ENCODE assay signal across 14 cellular contexts in the genomic region with DNA sequence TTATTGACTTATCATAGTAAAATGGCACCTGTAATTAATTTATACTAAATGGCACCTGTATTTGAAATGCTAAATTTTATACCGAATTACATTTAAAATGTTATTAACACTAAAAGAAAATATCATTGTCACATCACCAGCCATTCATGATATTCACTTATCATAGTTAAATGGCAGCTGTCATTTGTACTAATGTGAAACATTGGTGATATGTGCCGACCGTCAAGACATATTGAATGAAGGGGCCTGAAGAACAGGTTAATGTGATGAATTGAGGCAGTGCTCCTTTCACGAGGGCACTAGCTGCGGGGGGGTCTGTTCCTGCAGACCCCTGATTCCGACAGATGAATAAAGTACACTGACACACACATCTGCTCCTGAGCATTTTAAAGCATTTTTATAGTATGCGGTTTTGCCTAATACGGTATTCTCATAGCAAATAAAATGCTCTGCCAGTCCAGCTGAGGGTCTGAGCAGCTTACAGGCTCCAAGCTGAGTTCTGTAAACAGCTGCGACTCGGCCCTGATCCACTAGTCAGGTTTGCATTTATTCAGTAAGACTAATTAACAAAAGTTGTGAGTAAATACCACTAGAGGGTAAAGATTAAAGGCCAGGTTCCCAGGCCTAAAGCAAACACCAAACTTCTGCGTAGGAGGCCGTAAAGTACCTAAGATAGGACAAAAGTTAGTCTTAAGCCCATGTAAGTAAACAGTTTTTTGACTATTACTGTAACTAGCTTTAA.
A peak's percentile ranks its signal among the peaks of the same experiment; 100 is the strongest.
DNase-seq lines count a peak whose midpoint lies in the region; ATAC-seq and TF ChIP-seq lines count a peak whose summit lies in the region.
"Had no signal": no experiment of that assay in that cellular context is flagged by ENCODE, and none has a peak within 500 bp of the region (broad histone marks: within the 10 kb centered on the region; RNA-seq: fewer than 3 reads in every experiment).

No MANE protein-coding gene starts in this region.

- DNase-seq in left ventricle myocardium inferior (no peak), right cardiac atrium (no peak), left lobe of liver (ENCODE audit: low spot score) (peak; percentile 43), testis (no peak)
- no peak for DNase-seq in stimulated activated CD4-positive, alpha-beta T cell treated with anti-CD3 and anti-CD28 coated beads, Interleukin-15, amount 100 ng/mL, for 24 hours
- DNase-seq: ACHN; CD8-positive, alpha-beta T cell; NCI-H1436; NCI-H2227 treated with DMSO at 0.1 percent for 48 hours; NCI-H526 treated with DMSO at 0.1 percent for 48 hours had no signal

- TF ChIP-seq CTCF in left ventricle myocardium inferior (IDR thresholded peaks at IDR 0.05; ENCODE audit: borderline replicate concordance), result no peak
- TF ChIP-seq CTCF in VCaP (conservative IDR thresholded peaks at IDR 0.05), result no peak
- no peak for TF ChIP-seq CTCF in testis (IDR thresholded peaks at IDR 0.05)

- H3K27me3 ChIP-seq in left ventricle myocardium inferior (ENCODE audit: low read depth) (no peaks in the 10 kb centered on the region), right cardiac atrium (ENCODE audit: control insufficient read depth, insufficient read depth) (no peaks in the 10 kb centered on the region), testis (no peaks in the 10 kb centered on the region)

- H3K4me1 ChIP-seq in left ventricle myocardium inferior, result peaks cover 15% of the 10 kb centered on the region
- no peaks in the 10 kb centered on the region for H3K4me1 ChIP-seq in right cardiac atrium (ENCODE audit: control insufficient read depth, insufficient read depth, low read length)
- H3K4me1 ChIP-seq in testis, result peaks cover 4% of the 10 kb centered on the region

- no peaks in the 10 kb centered on the region for H3K9me3 ChIP-seq in left ventricle myocardium inferior (replicated peaks)
- H3K9me3 ChIP-seq in right cardiac atrium (ENCODE audit: control insufficient read depth, low read length), result no peaks in the 10 kb centered on the region
- no peaks in the 10 kb centered on the region for H3K9me3 ChIP-seq in testis

- ATAC-seq in right cardiac atrium, result no peak
- ATAC-seq in left lobe of liver, result peak; percentile 82
- ATAC-seq in GM18858 (IDR thresholded peaks at IDR 0.05; ENCODE audit: unreplicated experiment), result no peak
- ATAC-seq in HG02970 (IDR thresholded peaks at IDR 0.05; ENCODE audit: low FRiP score, unreplicated experiment), result no peak
- ATAC-seq: CD8-positive, alpha-beta T cell had no signal

- no peak for TF ChIP-seq POLR2A in testis (IDR thresholded peaks at IDR 0.05)

- H3K4me3 ChIP-seq in left ventricle myocardium inferior, result no peak overlapping the region
- no peak overlapping the region for H3K4me3 ChIP-seq in right cardiac atrium (ENCODE audit: low read length)
- H3K4me3 ChIP-seq in testis, result no peak overlapping the region
- H3K4me3 ChIP-seq: SK-N-MC had no signal

- intact Hi-C loops in left ventricle myocardium inferior (cut with micrococcal nuclease) (no loop called here), right cardiac atrium (cut with DNase I) (no loop called here), testis (cut with DNase I; ENCODE audit: low total_unique reads) (no loop called here)

- H3K27ac ChIP-seq in left ventricle myocardium inferior (replicated peaks), result peak overlapping the region; percentile 41
- no peak overlapping the region for H3K27ac ChIP-seq in right cardiac atrium (ENCODE audit: low read length)
- peak overlapping the region; percentile 16; the same call in 1 of the 2 replicates for H3K27ac ChIP-seq in VCaP
- peak overlapping the region; percentile 48 to 50 for H3K27ac ChIP-seq in testis
- H3K27ac ChIP-seq: SK-N-MC had no signal

- H3K36me3 ChIP-seq in left ventricle myocardium inferior, result no peaks in the 10 kb centered on the region
- no peaks in the 10 kb centered on the region for H3K36me3 ChIP-seq in testis (ENCODE audit: low read depth, missing control alignments)

- 77% methylated on average over 12 of the region's 12 CpGs for WGBS in right cardiac atrium
- 61 to 67% methylated on average over 12 of the region's 12 CpGs for WGBS in testis, 2 donors
